Comparison of ENCODE assay signal across 8 cellular contexts in the genomic region with DNA sequence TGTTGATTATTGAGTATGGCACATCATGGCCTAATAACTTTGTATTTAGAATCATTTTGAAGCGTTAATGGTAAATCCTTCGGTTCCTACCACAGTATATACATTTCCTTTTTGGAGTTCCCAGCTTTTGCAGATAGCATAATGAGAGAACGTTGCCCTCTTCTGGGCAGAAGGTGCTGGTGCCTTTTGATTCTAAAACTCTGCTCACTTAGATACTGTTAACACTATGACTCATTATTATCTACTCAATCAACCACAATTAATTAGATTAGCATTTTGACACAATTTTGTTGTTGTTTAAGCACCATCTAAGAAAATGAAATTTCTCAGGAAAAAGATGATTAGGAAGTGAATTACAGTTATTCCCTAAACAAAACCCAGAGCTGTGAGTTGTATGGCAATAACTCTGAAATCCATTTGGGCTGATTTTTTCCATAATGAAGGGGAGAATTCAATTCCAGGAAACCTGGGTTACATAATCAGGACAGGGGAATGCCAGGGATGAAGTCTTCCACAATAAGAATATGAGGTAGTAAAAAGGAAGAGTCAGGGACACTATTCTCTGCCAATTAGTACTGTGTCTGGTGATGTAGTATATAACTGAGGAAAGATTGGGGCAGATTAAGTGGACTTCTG. TPM values are rescaled to one million over a fixed set of nuclear protein-coding genes. Genes with fewer than 3 reads are reported as not detected.
A peak's percentile ranks its signal among the peaks of the same experiment; 100 is the strongest.
DNase-seq lines count a peak whose midpoint lies in the region; ATAC-seq, FAIRE-seq and TF ChIP-seq lines count a peak whose summit lies in the region.

No MANE protein-coding gene starts in this region.

- no peaks in the 10 kb centered on the region for H3K79me2 ChIP-seq in H1 (ENCODE audit: control insufficient read depth in 1 of 2, insufficient read depth in 2 of 2, low read length in 2 of 2)

- no peak overlapping the region for H2BK5ac ChIP-seq in H1 (ENCODE audit: low read depth, low read length)

- H3K14ac ChIP-seq in H1 (ENCODE audit: insufficient read length): no peak overlapping the region

- H3K4me3 ChIP-seq in A549 (no peak overlapping the region), H1 (ENCODE audit: extremely low read depth in 1 of 4, insufficient read depth in 2 of 4, low read depth in 3 of 4, low read length in 4 of 4) (no peak overlapping the region)

- no peak overlapping the region for H2BK15ac ChIP-seq in H1 (ENCODE audit: low read length)

- no peak for TF ChIP-seq POLR2A in A549 (IDR thresholded peaks at IDR 0.05; ENCODE audit: low read length)
- no peak for TF ChIP-seq POLR2A in H1 (IDR thresholded peaks at IDR 0.05; ENCODE audit: control extremely low read depth in 1 of 2, low read depth in 2 of 2, low read length in 2 of 2)

- no peaks in the 10 kb centered on the region for H3K27me3 ChIP-seq in H1 (replicated peaks in 1 of 4; ENCODE audit: control insufficient read depth in 3 of 4, extremely low read depth in 1 of 4, insufficient read depth in 3 of 4, low read length in 3 of 4)

- no peaks in the 10 kb centered on the region for H3K36me3 ChIP-seq in H1 (ENCODE audit: control insufficient read depth in 2 of 4, insufficient read depth in 4 of 4, low read length in 3 of 4)

- no peak overlapping the region for H3K27ac Mint-ChIP-seq in mesothelial cell of epicardium

- H3K4me2 ChIP-seq in A549 (peak overlapping the region; percentile 29; the same call in 2 of the 3 replicates), H1 (ENCODE audit: insufficient read depth in 1 of 2, low read depth in 2 of 2, low read length in 2 of 2) (no peak overlapping the region)

- peak; percentile 83 for TF ChIP-seq CTCF in A549 (IDR thresholded peaks at IDR 0.05)
- peak in 2 of 3 experiments; percentile 62 to 69; a peak in 3 of 4 replicates for TF ChIP-seq CTCF in H1 (IDR thresholded peaks at IDR 0.05; ENCODE audit: control extremely low read depth in 1 of 3, insufficient read depth in 1 of 3, low read depth in 1 of 3, low read length in 3 of 3)
- peak; percentile 64 for TF ChIP-seq CTCF in mesothelial cell of epicardium (IDR thresholded peaks at IDR 0.05; ENCODE audit: unreplicated experiment)

- H3K23me2 ChIP-seq in H1 (ENCODE audit: low read depth, low read length): no peaks in the 10 kb centered on the region

- H3K36me3 Mint-ChIP-seq in mesothelial cell of epicardium: no peaks in the 10 kb centered on the region

- H2AK5ac ChIP-seq in H1 (ENCODE audit: low read depth, low read length): no peak overlapping the region

- H4K20me1 ChIP-seq in H1 (replicated peaks in 1 of 2; ENCODE audit: control insufficient read depth in 1 of 2, insufficient read depth in 2 of 2, low read length in 2 of 2): no peaks in the 10 kb centered on the region

- peak; percentile 75 to 87; a peak in 5 of 6 replicates for ATAC-seq in A549
- ATAC-seq in HG02588 (IDR thresholded peaks at IDR 0.05; ENCODE audit: unreplicated experiment): peak; percentile 68

- no peaks in the 10 kb centered on the region for H3K4me1 Mint-ChIP-seq in mesothelial cell of epicardium

- H4K8ac ChIP-seq in H1 (ENCODE audit: extremely low read depth, insufficient read depth, low read length): no peak overlapping the region

- no peaks in the 10 kb centered on the region for H3K9me3 ChIP-seq in A549
- no peaks in the 10 kb centered on the region for H3K9me3 ChIP-seq in H1 (ENCODE audit: insufficient read depth in 2 of 2, low read depth in 1 of 2, low read length in 1 of 2)

- no peak overlapping the region for H3K18ac ChIP-seq in H1 (ENCODE audit: extremely low read depth, low read length)

- peaks cover 24% of the 10 kb centered on the region for H3K27me3 Mint-ChIP-seq in mesothelial cell of epicardium (ENCODE audit: low read depth)

- no peaks in the 10 kb centered on the region for H3K79me1 ChIP-seq in H1 (ENCODE audit: low read depth, low read length)

- H2AFZ ChIP-seq in H1 (ENCODE audit: low read length): no peak overlapping the region

- H4K5ac ChIP-seq in H1 (ENCODE audit: insufficient read length, low read depth, low read length): no peak overlapping the region

- H3K27ac ChIP-seq in A549: no peak overlapping the region
- no peak overlapping the region for H3K27ac ChIP-seq in H1 (ENCODE audit: low read depth, low read length)

- 1% methylated on average over 3 of the region's 3 CpGs for WGBS in A549 (ENCODE audit: missing lambda C conversion rate)
- WGBS in H1 (ENCODE audit: extremely low coverage in 1 of 2, insufficient coverage in 1 of 2, insufficient read length in 1 of 2, insufficient replicate concordance in 2 of 2, low coverage in 1 of 2, low lambda C conversion rate in 2 of 2, missing lambda C conversion rate in 1 of 2), 2 experiments: 37% methylated on average over 3 of the region's 3 CpGs; no CpG with 5 or more reads in 1 of the 2 experiments

- H3K4ac ChIP-seq in H1 (replicated peaks; ENCODE audit: insufficient read length, low read depth, low read length): no peak overlapping the region

- H4K91ac ChIP-seq in H1 (replicated peaks; ENCODE audit: insufficient read length, low read length): no peak overlapping the region

- no peaks in the 10 kb centered on the region for H3K4me1 ChIP-seq in A549
- 0 out of 7 replicates have a peak, but pooled peaks cover 0 to 3% (median 0%) of the 10 kb centered on the region in 4 experiments for H3K4me1 ChIP-seq in H1 (replicated peaks in 1 of 4; ENCODE audit: control insufficient read depth in 3 of 4, insufficient read depth in 4 of 4, low read length in 3 of 4)

- H3K9me3 Mint-ChIP-seq in mesothelial cell of epicardium: no peaks in the 10 kb centered on the region

- H3K9ac ChIP-seq in H1 (replicated peaks in 1 of 4; ENCODE audit: extremely low read depth in 1 of 4, low read depth in 3 of 4, low read length in 3 of 4): no peak overlapping the region

- H2BK20ac ChIP-seq in H1 (ENCODE audit: low read length): no peak overlapping the region

- TF ChIP-seq RAD21 in A549 (conservative IDR thresholded peaks at IDR 0.05 in 1 of 2, IDR thresholded peaks at IDR 0.05 in 1 of 2) (peak; percentile 75 to 81), H1 (IDR thresholded peaks at IDR 0.05 in 1 of 2, conservative IDR thresholded peaks at IDR 0.05 in 1 of 2; ENCODE audit: low read depth in 2 of 2, low read length in 2 of 2) (peak; percentile 76 to 80)

- H2BK12ac ChIP-seq in H1 (ENCODE audit: low read depth, low read length): no peak overlapping the region

- no peak overlapping the region for H2BK120ac ChIP-seq in H1 (replicated peaks; ENCODE audit: low read depth, low read length)

- no peak overlapping the region for H3K4me3 Mint-ChIP-seq in mesothelial cell of epicardium

- TF ChIP-seq EP300 in A549 (IDR thresholded peaks at IDR 0.05): no peak
- no peak for TF ChIP-seq EP300 in H1 (IDR thresholded peaks at IDR 0.05; ENCODE audit: borderline replicate concordance in 1 of 2, low read depth in 2 of 2, low read length in 2 of 2)

- CTCF ChIA-PET in A549 (lab: Yijun Ruan, JAX): interaction anchor here (0.6 to 8.2 kb wide), 38 partner anchors 9 to 1093 kb away, joined by 3 to 132 read pairs (median 4); a partner anchor contains a TSS
- CTCF ChIA-PET in H1 (lab: Charles Lee; ENCODE audit: partially characterized antibody): interaction anchor here (0.7 to 4.2 kb wide), 44 partner anchors 9 to 1052 kb away, joined by 3 to 31 read pairs (median 4); a partner anchor contains a TSS

- POLR2A ChIA-PET in A549 (lab: Yijun Ruan, JAX) (interaction anchor here (2.3 kb wide), 1 partner anchor 136 kb away, joined by 22 read pairs; a partner anchor contains a TSS), H1 (lab: Charles Lee; ENCODE audit: partially characterized antibody) (interaction anchor here (0.6 to 1.7 kb wide), 2 partner anchors 136 to 634 kb away, joined by 3 to 6 read pairs; no protein-coding TSS in a partner anchor)

- DNase-seq in A549 (ENCODE audit: low read depth in 1 of 2, low spot score in 1 of 2) (peak; percentile 56 to 63), GM03348 (ENCODE audit: low spot score) (peak; percentile 68), NCI-H128 (lab: John Stamatoyannopoulos, UW; ENCODE audit: unreplicated experiment) (peak; percentile 18), T-helper 1 cell (peak in 3 of 5 donors; percentile 18 to 58 (median 30)), H1 (ENCODE audit: low read depth in 1 of 2, low spot score in 2 of 2) (no peak), mesothelial cell of epicardium (ENCODE audit: low spot score in 2 of 2, unreplicated experiment in 2 of 2) (no peak), GOT3 (lab: John Stamatoyannopoulos, UW) (no peak)

- no peak overlapping the region for H3K56ac ChIP-seq in H1 (replicated peaks; ENCODE audit: insufficient read length, low read depth, low read length)

- peak; percentile 77 for FAIRE-seq in A549 (lab: Jason Lieb, UNC)
- peak; percentile 62 for FAIRE-seq in H1 (lab: Jason Lieb, UNC)

- H3K23ac ChIP-seq in H1 (ENCODE audit: insufficient read length): no peak overlapping the region

TF ChIP-seq in A549, 52 proteins besides CTCF, POLR2A, EP300 and RAD21 (continues in another document):
- TF ChIP-seq SMC3 (IDR thresholded peaks at IDR 0.05): peak; percentile 74

TF ChIP-seq in H1, 55 proteins besides CTCF, POLR2A, EP300 and RAD21:
- TF ChIP-seq ASH2L (IDR thresholded peaks at IDR 0.05; ENCODE audit: low read length) (no peak), POU5F1 (IDR thresholded peaks at IDR 0.05; ENCODE audit: low read depth, low read length) (no peak), SRF (IDR thresholded peaks at IDR 0.05; ENCODE audit: low read depth, low read length) (no peak), RXRA (IDR thresholded peaks at IDR 0.05; ENCODE audit: insufficient read depth, low read depth, low read length) (no peak)
TF ChIP-seq in H1: peak in this region for 0.

RNA-seq across cellular contexts. Expression of a gene that starts 11.5 kb away (rescaled TPM):
- polyA plus RNA-seq in A549 (2011; rRNA removed) (168 and 179 TPM in 2 replicates), A549 (2017; fragmentation: RNase III; extraction: RNeasy Plus Mini Kit Qiagen cat#74134 plus additional on column Dnase treatment) (122 to 129 TPM (median 125 TPM) in 3 replicates), H1 (2011; rRNA removed) (67.8 and 88.5 TPM in 2 replicates)
- 79.0 and 81.5 TPM in 2 replicates for polyA plus RNA-seq in A549 (2012; cell fraction: cytosol; rRNA removed)
- polyA plus RNA-seq in A549 (2012; cell fraction: nucleus; rRNA removed): 47.3 and 72.7 TPM in 2 replicates
- polyA minus RNA-seq in A549 (2011; rRNA and poly(A)+ RNA removed): 54.3 and 57.7 TPM in 2 replicates
- 63.7 and 71.4 TPM in 2 replicates for total RNA-seq in H1 (2021; fragmentation: NEBNext Ultra II Directional; extraction: Animal tissue kit (Norgen Biotek cat#: 25700))
- polyA plus RNA-seq in H1 (2011; cell fraction: cytosol; rRNA removed): 97.4 TPM
- polyA plus RNA-seq in H1 (2011; cell fraction: nucleus; rRNA removed): 21.0 TPM
- polyA plus RNA-seq in H1 (2012, experiment 1 of 2): 69.3 to 114 TPM (median 88.5 TPM) in 4 replicates
- polyA plus RNA-seq in H1 (2012, experiment 2 of 2): 10.2 TPM
- polyA plus RNA-seq in H1 (2013, experiment 1 of 2): 67.9 TPM
- polyA plus RNA-seq in H1 (2013, experiment 2 of 2): 73.0 TPM
- 114 and 116 TPM in 2 replicates for polyA minus RNA-seq in H1 (2011; rRNA and poly(A)+ RNA removed)
- 37.8 TPM for polyA minus RNA-seq in H1 (2011; cell fraction: cytosol; rRNA and poly(A)+ RNA removed)
- 42.0 TPM for polyA minus RNA-seq in H1 (2011; cell fraction: nucleus; rRNA and poly(A)+ RNA removed)
- total RNA-seq in mesothelial cell of epicardium: 58.3 to 61.5 TPM (median 61.4 TPM) in 3 replicates

Comparison
In these comparisons a context has a peak if more than half of its experiments do, and no peak if none do; other contexts are left out.
1. DNase-seq: peak in A549 (2 of 2), GM03348 (single experiment), NCI-H128 (single experiment) and T-helper 1 cell (3 of 5); none in H1 (0 of 2), mesothelial cell of epicardium (0 of 2) and GOT3 (single experiment).
2. Peak in every context shown above with its lines, with median percentiles within 50 percentile points of each other: CTCF ChIP-seq.